ENCODE assay signal across 27 cellular contexts in the genomic region with DNA sequence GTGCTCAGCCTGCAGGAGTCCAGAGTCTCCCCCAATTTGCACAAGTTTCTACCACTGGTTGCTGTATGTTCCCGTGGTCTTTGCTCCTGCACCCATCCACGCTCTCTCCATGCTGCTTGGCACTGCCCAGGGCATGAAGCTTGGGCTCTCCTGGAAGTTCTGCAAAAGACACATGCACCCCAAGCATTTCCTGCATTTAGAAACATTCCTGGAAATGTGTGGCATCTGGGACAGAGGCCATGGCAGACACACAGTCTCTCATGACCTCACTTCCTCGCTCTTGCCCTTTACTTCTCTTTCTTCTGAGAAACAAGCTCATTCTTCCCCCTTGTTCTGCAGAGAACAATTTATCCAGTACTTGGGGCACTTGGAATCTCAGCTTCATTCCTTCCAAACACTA.
"Had no signal": no experiment of that assay in that cellular context is flagged by ENCODE, and none has a peak within 500 bp of the region (broad histone marks: within the 10 kb centered on the region; RNA-seq: fewer than 3 reads in every experiment).

No MANE protein-coding gene starts in this region.

- H3K27ac ChIP-seq: colonic mucosa, epithelial cell of prostate, esophagus squamous epithelium, gastrocnemius medialis, hepatocyte, left ventricle myocardium inferior had no signal

- H3K4me1 Mint-ChIP-seq: endodermal cell; naive thymus-derived CD4-positive, alpha-beta T cell had no signal

- H3K27me3 ChIP-seq: colonic mucosa, esophagus squamous epithelium, gastrocnemius medialis had no signal

- H3K9me3 Mint-ChIP-seq: dendritic cell treated with granulocyte-macrophage colony-stimulating factor and Interleukin-4, amounts not matched to agents 40 ng/mL and 50 ng/mL, for 4 days; effector memory CD8-positive, alpha-beta T cell; endodermal cell; memory B cell had no signal

- H3K4me3 Mint-ChIP-seq: dendritic cell treated with granulocyte-macrophage colony-stimulating factor and Interleukin-4, amounts not matched to agents 40 ng/mL and 50 ng/mL, for 4 days; effector memory CD8-positive, alpha-beta T cell; endodermal cell; memory B cell; naive thymus-derived CD4-positive, alpha-beta T cell had no signal

- H3K4me3 ChIP-seq: colonic mucosa, esophagus squamous epithelium, gastrocnemius medialis, hepatocyte, left ventricle myocardium inferior, lung had no signal

- H3K36me3 ChIP-seq: colonic mucosa, esophagus squamous epithelium, gastrocnemius medialis, left ventricle myocardium inferior had no signal

- H3K27me3 Mint-ChIP-seq: dendritic cell treated with granulocyte-macrophage colony-stimulating factor and Interleukin-4, amounts not matched to agents 40 ng/mL and 50 ng/mL, for 4 days; memory B cell had no signal

- ATAC-seq: effector memory CD8-positive, alpha-beta T cell; esophagus mucosa; gastrocnemius medialis; naive thymus-derived CD4-positive, alpha-beta T cell had no signal

- FAIRE-seq: endometrium, islet of Langerhans, keratinocyte had no signal

- H3K9me3 ChIP-seq: colonic mucosa, esophagus squamous epithelium, gastrocnemius medialis had no signal

- H3K36me3 Mint-ChIP-seq: memory B cell; naive thymus-derived CD4-positive, alpha-beta T cell had no signal

- DNase-seq: colonic mucosa; cortex of kidney; effector CD8-positive, alpha-beta T cell; effector memory CD8-positive, alpha-beta T cell; endodermal cell; erythroblast; esophagus squamous epithelium; foreskin fibroblast; foreskin melanocyte; gastrocnemius medialis; glutamatergic neuron; hypothalamus; left cardiac atrium; left ventricle myocardium inferior; mammary epithelial cell; mesendoderm; midbrain; naive thymus-derived CD4-positive, alpha-beta T cell had no signal

- H3K4me1 ChIP-seq: colonic mucosa, esophagus squamous epithelium, gastrocnemius medialis, left ventricle myocardium inferior had no signal

- H3K27ac Mint-ChIP-seq: dendritic cell treated with granulocyte-macrophage colony-stimulating factor and Interleukin-4, amounts not matched to agents 40 ng/mL and 50 ng/mL, for 4 days; effector memory CD8-positive, alpha-beta T cell; endodermal cell; memory B cell; naive thymus-derived CD4-positive, alpha-beta T cell had no signal
